In the genomic region with DNA sequence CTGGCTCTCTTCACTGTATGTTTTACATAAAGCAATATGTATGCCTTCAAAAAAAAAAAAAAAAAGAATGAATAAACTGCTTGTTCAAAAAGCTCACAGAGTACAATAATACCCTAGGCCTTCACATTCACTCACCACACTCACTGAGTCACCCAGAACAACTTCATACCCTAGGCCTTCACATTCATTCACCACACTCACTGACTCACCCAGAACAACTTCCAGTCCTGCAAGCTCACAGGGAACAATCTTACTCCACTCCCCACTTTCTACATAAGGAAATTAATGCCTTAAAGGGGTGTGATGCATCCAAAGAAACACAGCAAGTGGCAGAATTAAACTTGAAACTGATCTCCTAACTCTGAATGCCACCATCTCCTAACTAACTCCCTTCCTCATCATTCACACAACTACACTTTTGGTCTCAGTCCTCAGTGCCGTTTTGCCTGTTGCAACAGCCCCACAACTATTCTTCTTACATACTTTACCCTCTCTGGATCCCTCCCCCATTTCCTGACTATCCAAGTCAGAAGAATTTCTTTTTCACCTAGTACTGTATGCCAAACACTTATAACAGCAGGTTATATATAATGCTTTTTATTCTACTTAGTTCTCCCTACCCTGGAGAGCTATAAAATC, we compare ENCODE assay signal across 9 cellular contexts. TPM values are rescaled to one million over a fixed set of nuclear protein-coding genes. Genes with fewer than 3 reads are reported as not detected.
DNase-seq lines count a peak whose midpoint lies in the region; ATAC-seq and TF ChIP-seq lines count a peak whose summit lies in the region.
"Had no signal": no experiment of that assay in that cellular context is flagged by ENCODE, and none has a peak within 500 bp of the region (broad histone marks: within the 10 kb centered on the region; RNA-seq: fewer than 3 reads in every experiment).

No MANE protein-coding gene starts in this region.

- H3K36me3 ChIP-seq in endodermal cell (ENCODE audit: control insufficient read depth, insufficient read depth, low read length) (peaks cover 22% of the 10 kb centered on the region), HAP-1 (replicated peaks) (peaks cover 73% of the 10 kb centered on the region)

- DNase-seq in EL (peak; percentile 94), MV-4-11 (lab: John Stamatoyannopoulos, UW) (peak; percentile 76), endodermal cell (no peak), non-pigmented ciliary epithelial cell (ENCODE audit: low read depth) (peak; percentile 98), T-cell (no peak), NCI-H1092 (lab: John Stamatoyannopoulos, UW) (no peak), HAP-1 (ENCODE audit: low spot score in 2 of 2) (no peak), midbrain (lab: John Stamatoyannopoulos, UW) (no peak)
- DNase-seq: NCI-H510A had no signal

- H3K9me3 ChIP-seq in endodermal cell (ENCODE audit: control insufficient read depth, low read length) = no peaks in the 10 kb centered on the region
- no peaks in the 10 kb centered on the region for H3K9me3 ChIP-seq in HAP-1

- H3K4me1 Mint-ChIP-seq in endodermal cell (no peaks in the 10 kb centered on the region), T-cell (no peaks in the 10 kb centered on the region)

- no peak overlapping the region for H3K9ac ChIP-seq in endodermal cell (ENCODE audit: extremely low read depth, low read length, poor library complexity, severe bottlenecking)

- H3K27me3 ChIP-seq in endodermal cell (ENCODE audit: control insufficient read depth, insufficient read depth, low read length, poor library complexity, severe bottlenecking) = no peaks in the 10 kb centered on the region
- no peaks in the 10 kb centered on the region for H3K27me3 ChIP-seq in HAP-1 (ENCODE audit: low read depth)

- in situ Hi-C loops in HAP-1 (cut with MboI; ENCODE audit: low sequenced_read_pairs) = no loop called here

- TF ChIP-seq CTCF in endodermal cell (conservative IDR thresholded peaks at IDR 0.05) = no peak

- POLR2A ChIA-PET in T-cell (lab: Charles Lee) = interaction anchor here (0.6 to 1.1 kb wide), 4 partner anchors 12 to 1427 kb away, joined by 3 to 8 read pairs (median 4); no protein-coding TSS in a partner anchor

- 77 to 87% methylated on average over 1 of the region's 1 CpG for WGBS in endodermal cell (ENCODE audit: insufficient coverage in 1 of 2, insufficient read length in 1 of 2), 2 experiments

- H3K27ac ChIP-seq in endodermal cell (ENCODE audit: low read depth, low read length) = no peak overlapping the region

- H3K4me1 ChIP-seq in endodermal cell (ENCODE audit: control insufficient read depth, insufficient read depth, low read length) (no peaks in the 10 kb centered on the region), HAP-1 (no peaks in the 10 kb centered on the region)

- H3K9me3 Mint-ChIP-seq in endodermal cell (no peaks in the 10 kb centered on the region), T-cell (peaks cover 0 to 10% (median 5%) of the 10 kb centered on the region in 3 donors)

- H3K4me3 Mint-ChIP-seq in endodermal cell (no peak overlapping the region), T-cell (no peak overlapping the region)

- H3K27me3 Mint-ChIP-seq in endodermal cell (ENCODE audit: insufficient read depth) (no peaks in the 10 kb centered on the region), T-cell (peaks cover 0 to 7% of the 10 kb centered on the region in 2 donors)

- no peak for ATAC-seq in T-cell (replicated peaks in 1 of 4)

- H3K36me3 Mint-ChIP-seq in endodermal cell (ENCODE audit: low read depth) (peaks cover 29% of the 10 kb centered on the region), T-cell (no peaks in the 10 kb centered on the region)

- CTCF ChIA-PET in T-cell (lab: Charles Lee) = interaction anchor here (0.5 to 2.0 kb wide), 4 partner anchors 9 to 349 kb away, joined by 4 to 7 read pairs (median 4); no protein-coding TSS in a partner anchor

- H3K27ac Mint-ChIP-seq in endodermal cell (peak overlapping the region; percentile 9), T-cell (no peak overlapping the region)

- H3K4me3 ChIP-seq in endodermal cell (ENCODE audit: low read length) (no peak overlapping the region), HAP-1 (no peak overlapping the region)

RNA-seq across cellular contexts. Expression of a gene that starts 34.2 kb away (rescaled TPM):
- total RNA-seq in endodermal cell (10 to 100 TPM; 16.3 to 17.5 TPM), T-cell (under 1 TPM; 0.08 to 0.64 (median 0.46) TPM)
- polyA plus RNA-seq in endodermal cell (2013, experiment 1 of 2) = 37.8 TPM
- 25.3 TPM for polyA plus RNA-seq in endodermal cell (2013, experiment 2 of 2)

Comparison
In these comparisons a context has a peak if more than half of its experiments do, and no peak if none do; other contexts are left out.
1. DNase-seq: peak in EL (single experiment), MV-4-11 (single experiment) and non-pigmented ciliary epithelial cell (single experiment); none in endodermal cell (single experiment), T-cell (0 of 34), NCI-H1092 (single experiment), HAP-1 (0 of 2) and midbrain (single experiment).
2. RNA of a gene that starts 34.2 kb away (total RNA-seq): 16.3 to 17.5 TPM in endodermal cell; 0.08 to 0.64 TPM in T-cell; every median in the first group is over 10 times any median in the second.